ENCODE assay signal across 8 cellular contexts in genomic region chr6:50816115-50816675, GRCh38. TPM values are rescaled to one million over a fixed set of nuclear protein-coding genes. Genes with fewer than 3 reads are reported as not detected.
DNase-seq lines count a peak whose midpoint lies in the region; ATAC-seq and TF ChIP-seq lines count a peak whose summit lies in the region.

No MANE protein-coding gene starts in this region.

- H3K9me3 Mint-ChIP-seq in Caco-2 (ENCODE audit: unreplicated experiment): no peaks in the 10 kb centered on the region

- H3K4me3 Mint-ChIP-seq in Caco-2 (ENCODE audit: unreplicated experiment): peak overlapping the region; percentile 74

- H3K4me1 Mint-ChIP-seq in Caco-2 (ENCODE audit: low read depth, unreplicated experiment): peaks cover 9% of the 10 kb centered on the region

- no peaks in the 10 kb centered on the region for H3K36me3 ChIP-seq in Caco-2 (ENCODE audit: control insufficient read depth, insufficient read depth, low read length)

- H3K9me3 ChIP-seq in Caco-2: no peaks in the 10 kb centered on the region

- H3K4me3 ChIP-seq in Caco-2 (ENCODE audit: low read depth, low read length): peak overlapping the region; percentile 19

- CTCF ChIA-PET in Caco-2 (lab: Charles Lee): no interaction called here

- no peak for TF ChIP-seq POLR2A in erythroblast (IDR thresholded peaks at IDR 0.05; ENCODE audit: low read length)

- intact Hi-C loops in Caco-2 (cut with micrococcal nuclease; ENCODE audit: unreplicated experiment): loop anchor here (1.0 to 2.0 kb wide), 6 partner anchors 534 to 1233 kb away; no protein-coding TSS in a partner anchor

- ATAC-seq in GM19395 (IDR thresholded peaks at IDR 0.05; ENCODE audit: unreplicated experiment) (peak; percentile 84), HG03460 (IDR thresholded peaks at IDR 0.05; ENCODE audit: unreplicated experiment) (peak; percentile 72)
- peak; percentile 52 for ATAC-seq in stimulated activated naive CD8-positive, alpha-beta T cell treated with anti-CD3 and anti-CD28 coated beads, Interleukin-15, Interleukin-2, amounts not matched to agents 100 U/mL and 50 U/mL, for 24 hours

- BruUV-seq in Caco-2 (replicated peaks; lab: Mats Ljungman, UMichigan): no TSS peak

- POLR2A ChIA-PET in Caco-2 (lab: Charles Lee): no interaction called here

- H3K4me1 ChIP-seq in Caco-2: peaks cover 5% of the 10 kb centered on the region; the same call in 1 of the 2 replicates

- H3K36me3 Mint-ChIP-seq in Caco-2 (ENCODE audit: insufficient read depth, unreplicated experiment): no peaks in the 10 kb centered on the region

- no peak overlapping the region for H3K27ac Mint-ChIP-seq in Caco-2 (ENCODE audit: unreplicated experiment)

- DNase-seq in Caco-2 (peak; percentile 60 to 71), NCI-H69 (lab: John Stamatoyannopoulos, UW) (peak; percentile 92), erythroblast (lab: John Stamatoyannopoulos, UW) (peak; percentile 66 to 85), myocyte (ENCODE audit: low read depth) (peak; percentile 78)
- DNase-seq in activated CD8-positive, alpha-beta memory T cell treated with anti-CD3 and anti-CD28 coated beads for 48 hours (ENCODE audit: low read depth in 2 of 3, low spot score in 2 of 3): peak in 2 of 3 experiments; percentile 15 to 56
- DNase-seq in stimulated activated naive CD8-positive, alpha-beta T cell treated with anti-CD3 and anti-CD28 coated beads, Interleukin-15, Interleukin-2, amounts not matched to agents 100 U/mL and 50 U/mL, for 24 hours: peak; percentile 71

- H3K27me3 Mint-ChIP-seq in Caco-2 (ENCODE audit: insufficient read depth, unreplicated experiment): peaks cover 12% of the 10 kb centered on the region

- H3K27me3 ChIP-seq in Caco-2 (replicated peaks; ENCODE audit: control insufficient read depth, insufficient read depth, low read length): no peaks in the 10 kb centered on the region

- peak; percentile 70 to 73 for TF ChIP-seq CTCF in Caco-2 (IDR thresholded peaks at IDR 0.05; ENCODE audit: insufficient read depth in 1 of 2, low read depth in 1 of 2, low read length in 1 of 2, severe bottlenecking in 1 of 2, unreplicated experiment in 1 of 2)

RNA-seq across cellular contexts. Expression of gene TFAP2B, which starts 2.5 kb away (rescaled TPM):
- not detected in 2 replicates for total RNA-seq in Caco-2 (2022)
- not detected in 2 replicates for total RNA-seq in myocyte
- polyA plus RNA-seq in myocyte (2012): not detected

Comparison
In these comparisons a context has a peak if more than half of its experiments do, and no peak if none do; other contexts are left out.
1. Peak in every context shown above with its lines: DNase-seq, ATAC-seq and H3K4me3 ChIP-seq.
2. DNase-seq: peak in every context shown above with its lines; median percentile 92 in NCI-H69; 78 in myocyte; 76 in erythroblast; 71 in stimulated activated naive CD8-positive, alpha-beta T cell treated with anti-CD3 and anti-CD28 coated beads, Interleukin-15, Interleukin-2, amounts not matched to agents 100 U/mL and 50 U/mL, for 24 hours; 66 in Caco-2; 36 in activated CD8-positive, alpha-beta memory T cell treated with anti-CD3 and anti-CD28 coated beads for 48 hours.